17 cellular contexts compared by ENCODE assay signal in the genomic region with DNA sequence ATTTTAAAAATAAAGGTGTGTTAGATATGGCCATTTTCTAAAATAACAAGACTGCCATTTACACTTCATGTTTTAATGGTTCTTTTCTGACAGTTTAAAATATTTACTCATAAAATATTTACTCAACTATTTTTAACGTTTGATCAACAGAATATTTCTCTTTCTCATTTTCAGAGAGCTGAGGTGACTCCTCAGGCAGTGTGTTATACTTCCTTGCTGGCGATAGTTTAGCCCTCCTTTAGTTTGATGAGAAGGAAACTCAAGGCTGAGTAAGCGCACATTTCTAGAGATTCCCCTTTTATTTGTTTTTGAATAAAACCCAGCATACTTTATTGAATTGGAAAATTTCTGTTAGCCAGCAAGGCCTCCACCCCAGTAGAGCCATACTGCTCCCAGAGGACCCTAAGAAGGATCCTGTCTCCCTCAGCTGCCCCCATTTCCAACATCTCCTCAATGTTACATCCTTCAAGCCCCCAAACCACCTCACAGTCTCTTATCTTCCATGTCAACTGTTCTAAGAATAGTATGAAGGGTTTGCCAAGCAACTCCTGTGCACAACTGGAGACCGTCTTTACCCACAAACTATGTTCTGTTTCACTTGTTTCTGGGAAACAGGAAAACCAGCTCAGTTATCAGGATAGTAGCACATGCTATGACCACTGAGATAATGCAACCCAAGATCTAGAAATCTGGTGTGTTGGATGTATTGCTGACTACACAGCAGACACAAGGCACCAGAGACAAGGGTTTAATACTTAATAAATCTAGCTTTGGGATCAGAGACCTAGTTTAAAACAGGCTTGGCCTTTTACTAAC.
DNase-seq lines count a peak whose midpoint lies in the region; ATAC-seq and TF ChIP-seq lines count a peak whose summit lies in the region.
"Had no signal": no experiment of that assay in that cellular context is flagged by ENCODE, and none has a peak within 500 bp of the region (broad histone marks: within the 10 kb centered on the region; RNA-seq: fewer than 3 reads in every experiment).

No MANE protein-coding gene starts in this region.

- H3K27me3 ChIP-seq in colonic mucosa, result no peaks in the 10 kb centered on the region

- H3K27ac ChIP-seq in colonic mucosa, result peak overlapping the region; percentile 24

- H3K4me1 ChIP-seq in colonic mucosa, result peaks cover 3% of the 10 kb centered on the region
- H3K4me1 ChIP-seq: HAP-1 had no signal

- no peak overlapping the region for H3K9ac ChIP-seq in colonic mucosa (ENCODE audit: low read depth in 2 of 2, low read length in 2 of 2)

- TF ChIP-seq CTCF in colonic mucosa (IDR thresholded peaks at IDR 0.05) (no peak), GM10248 (IDR thresholded peaks at IDR 0.05; ENCODE audit: control extremely low read depth, extremely low read depth, low read depth, missing control alignments) (no peak), GM10266 (IDR thresholded peaks at IDR 0.05; ENCODE audit: control insufficient read depth, insufficient read depth, low read depth, missing control alignments) (no peak)

- ATAC-seq in left colon (peak; percentile 52), HG03108 (IDR thresholded peaks at IDR 0.05; ENCODE audit: unreplicated experiment) (no peak)

- no peak overlapping the region for H3K4me3 ChIP-seq in colonic mucosa
- H3K4me3 ChIP-seq: HAP-1 had no signal

- POLR2A ChIA-PET in GM10248 (lab: Yijun Ruan, JAX), result no interaction called here

- H3K9me3 ChIP-seq in colonic mucosa, result no peaks in the 10 kb centered on the region

- no peaks in the 10 kb centered on the region for H3K36me3 ChIP-seq in colonic mucosa
- H3K36me3 ChIP-seq: HAP-1 had no signal

- CTCF ChIA-PET in GM10248 (lab: Yijun Ruan, JAX), result interaction anchor here (1.0 to 1.4 kb wide), 2 partner anchors 12 to 37 kb away, joined by 3 to 4 read pairs; no protein-coding TSS in a partner anchor

- intact Hi-C loops in colonic mucosa (cut with DNase I) (no loop called here), left colon (cut with DNase I, micrococcal nuclease) (no loop called here), posterior cingulate gyrus (cut with DNase I) (no loop called here)

- DNase-seq in CMK (ENCODE audit: low read depth), result peak; percentile 59
- DNase-seq in UCSD-AML1 (lab: John Stamatoyannopoulos, UW; ENCODE audit: unreplicated experiment), result peak; percentile 31
- DNase-seq in colonic mucosa, result no peak
- no peak for DNase-seq in left colon
- no peak for DNase-seq in GM10248 (ENCODE audit: extremely low spot score)
- no peak for DNase-seq in GM10266 (ENCODE audit: extremely low spot score)
- no peak for DNase-seq in posterior cingulate gyrus
- DNase-seq: C1 segment of cervical spinal cord; DND-41; MV-4-11; NCI-H1417 treated with DMSO at 0.1 percent for 48 hours; NCI-H1930; NCI-H2171; NCI-H446 treated with DMSO at 0.1 percent for 48 hours; NK-92 treated with Interleukin-12 subunit alpha and Interleukin-12 subunit beta, amount 100 ng/mL, for 24 hours had no signal

Comparison
In these comparisons a context has a peak if more than half of its experiments do, and no peak if none do; other contexts are left out.
1. DNase-seq: peak in CMK (single experiment) and UCSD-AML1 (single experiment); none in colonic mucosa (single experiment), left colon (0 of 2), GM10248 (single experiment), GM10266 (single experiment) and posterior cingulate gyrus (0 of 10).